Comparison of ENCODE assay signal across 17 cellular contexts in the genomic region with DNA sequence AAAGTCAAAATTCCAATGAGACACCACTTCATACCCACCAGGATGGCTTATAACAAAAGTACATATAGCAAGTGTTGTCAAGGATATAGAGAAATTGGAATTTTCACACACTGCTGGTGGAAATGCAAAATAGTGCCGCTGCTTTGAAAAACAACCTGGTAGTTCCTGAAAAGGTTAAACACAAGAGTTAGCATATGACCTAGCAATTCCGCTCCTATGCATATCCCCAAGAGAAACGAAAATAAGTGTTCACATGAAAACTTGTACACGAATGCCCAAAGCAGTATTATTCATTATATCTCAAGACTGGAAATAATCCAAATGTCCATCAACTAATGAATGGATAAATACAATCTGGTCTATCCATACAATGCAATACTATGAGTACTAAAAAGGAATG. TPM values are rescaled to one million over a fixed set of nuclear protein-coding genes. Genes with fewer than 3 reads are reported as not detected.
DNase-seq lines count a peak whose midpoint lies in the region; ATAC-seq and TF ChIP-seq lines count a peak whose summit lies in the region.
"Had no signal": no experiment of that assay in that cellular context is flagged by ENCODE, and none has a peak within 500 bp of the region (broad histone marks: within the 10 kb centered on the region; RNA-seq: fewer than 3 reads in every experiment).

No MANE protein-coding gene starts in this region.

- H4K20me1 ChIP-seq in neural progenitor cell (ENCODE audit: low read depth), result no peaks in the 10 kb centered on the region

- H3K27ac Mint-ChIP-seq in endodermal cell (no peak overlapping the region), neural progenitor cell (no peak overlapping the region)
- H3K27ac Mint-ChIP-seq: CD4-positive, alpha-beta T cell; CD8-positive, alpha-beta T cell had no signal

- no peak overlapping the region for H2AFZ ChIP-seq in neural progenitor cell (replicated peaks)

- H3K4me3 Mint-ChIP-seq in endodermal cell (no peak overlapping the region), neural progenitor cell (no peak overlapping the region)
- H3K4me3 Mint-ChIP-seq: CD4-positive, alpha-beta T cell; CD8-positive, alpha-beta T cell had no signal

- H3K9ac ChIP-seq in endodermal cell (ENCODE audit: extremely low read depth, low read length, poor library complexity, severe bottlenecking) (no peak overlapping the region), neural progenitor cell (no peak overlapping the region)
- H3K9ac ChIP-seq: BLaER1 treated with 17β-estradiol and CSF1 and Interleukin-3, amounts not matched to agents 10 nM and 100 nM had no signal

- H3K4me1 Mint-ChIP-seq in endodermal cell (no peaks in the 10 kb centered on the region), neural progenitor cell (no peaks in the 10 kb centered on the region)

- H3K4me3 ChIP-seq in HEK293 (ENCODE audit: low read depth, low read length), result no peak overlapping the region
- peak overlapping the region; percentile 53 for H3K4me3 ChIP-seq in endodermal cell (ENCODE audit: low read length)
- peak overlapping the region; percentile 3 for H3K4me3 ChIP-seq in neural progenitor cell
- H3K4me3 ChIP-seq in BE2C (ENCODE audit: low read depth, low read length), result no peak overlapping the region
- H3K4me3 ChIP-seq: BLaER1 treated with 17β-estradiol and CSF1 and Interleukin-3, amounts not matched to agents 10 nM and 100 nM had no signal

- H3K4me1 ChIP-seq in HEK293 (ENCODE audit: control insufficient read depth, insufficient read depth, low read length) (no peaks in the 10 kb centered on the region), endodermal cell (ENCODE audit: control insufficient read depth, insufficient read depth, low read length) (no peaks in the 10 kb centered on the region), neural progenitor cell (no peaks in the 10 kb centered on the region), BE2C (no peaks in the 10 kb centered on the region)
- H3K4me1 ChIP-seq: Caco-2 had no signal

- POLR2A ChIA-PET in HEK293 (lab: Yijun Ruan, JAX), result no interaction called here

- WGBS in endodermal cell (ENCODE audit: insufficient coverage in 1 of 2, insufficient read length in 1 of 2), 2 experiments, result 93 to 95% methylated on average over 3 to 4 of the region's 4 CpGs

- peaks cover 40% of the 10 kb centered on the region in 2 experiments; a peak in 2 of 3 replicates for H3K36me3 ChIP-seq in HEK293 (ENCODE audit: control insufficient read depth in 2 of 2, insufficient read depth in 1 of 2, low read length in 2 of 2)
- peaks cover 72% of the 10 kb centered on the region for H3K36me3 ChIP-seq in endodermal cell (ENCODE audit: control insufficient read depth, insufficient read depth, low read length)
- peaks cover 15% of the 10 kb centered on the region for H3K36me3 ChIP-seq in neural progenitor cell
- peaks cover 25% of the 10 kb centered on the region for H3K36me3 ChIP-seq in BE2C

- peaks cover 4% of the 10 kb centered on the region for H3F3A ChIP-seq in neural progenitor cell (ENCODE audit: low read depth)

- no peak for TF ChIP-seq CTCF in HEK293 (tag by site-specific recombination; IDR thresholded peaks at IDR 0.05)
- TF ChIP-seq CTCF in endodermal cell (conservative IDR thresholded peaks at IDR 0.05), result no peak
- no peak for TF ChIP-seq CTCF in neural progenitor cell (IDR thresholded peaks at IDR 0.05)
- no peak for TF ChIP-seq CTCF in BE2C (IDR thresholded peaks at IDR 0.05; ENCODE audit: low read depth, low read length)

- no peak for ATAC-seq in HG02798 (IDR thresholded peaks at IDR 0.05; ENCODE audit: poor library complexity, unreplicated experiment)
- ATAC-seq in HG02763 (IDR thresholded peaks at IDR 0.05; ENCODE audit: unreplicated experiment), result no peak
- ATAC-seq: CD8-positive, alpha-beta T cell had no signal

- H3K4me2 ChIP-seq in neural progenitor cell, result no peak overlapping the region
- H3K4me2 ChIP-seq: BLaER1 treated with 17β-estradiol and CSF1 and Interleukin-3, amounts not matched to agents 10 nM and 100 nM had no signal

- H3K9me3 ChIP-seq in HEK293 (ENCODE audit: control insufficient read depth, insufficient read depth, low read depth, low read length) (peaks cover 3% of the 10 kb centered on the region; the same call in 1 of the 2 replicates), endodermal cell (ENCODE audit: control insufficient read depth, low read length) (peaks cover 46% of the 10 kb centered on the region), neural progenitor cell (ENCODE audit: low read depth) (no peaks in the 10 kb centered on the region), BE2C (no peaks in the 10 kb centered on the region)

- CTCF ChIA-PET in HEK293 (lab: Yijun Ruan, JAX), result no interaction called here

- H3K36me3 Mint-ChIP-seq in endodermal cell (ENCODE audit: low read depth), result peaks cover 80% of the 10 kb centered on the region
- peaks cover 55% of the 10 kb centered on the region for H3K36me3 Mint-ChIP-seq in neural progenitor cell

- DNase-seq in endodermal cell (no peak), neural progenitor cell (ENCODE audit: low spot score) (no peak), NCI-H748 treated with DMSO at 0.1 percent for 48 hours (lab: John Stamatoyannopoulos, UW) (no peak), BE2C (no peak)
- DNase-seq: 8988T; ACHN; Caco-2; Calu3; CD4-positive, alpha-beta T cell; CD8-positive, alpha-beta T cell; DMS79 treated with DMSO at 0.1 percent for 48 hours; GF-D8 had no signal

- H3K9me3 Mint-ChIP-seq in endodermal cell (peaks cover 44% of the 10 kb centered on the region), neural progenitor cell (peaks cover 41% of the 10 kb centered on the region)
- H3K9me3 Mint-ChIP-seq: CD4-positive, alpha-beta T cell had no signal

- peaks cover 71% of the 10 kb centered on the region for H3K79me2 ChIP-seq in neural progenitor cell (ENCODE audit: low read depth)

- H3K27me3 Mint-ChIP-seq in endodermal cell (ENCODE audit: insufficient read depth), result no peaks in the 10 kb centered on the region
- peaks cover 2% of the 10 kb centered on the region for H3K27me3 Mint-ChIP-seq in neural progenitor cell (ENCODE audit: insufficient read depth, low read depth)
- H3K27me3 Mint-ChIP-seq: CD4-positive, alpha-beta T cell had no signal

- H3K27ac ChIP-seq in HEK293 (ENCODE audit: extremely low read depth, low read depth, low read length) (no peak overlapping the region), endodermal cell (ENCODE audit: low read depth, low read length) (no peak overlapping the region), neural progenitor cell (no peak overlapping the region)
- H3K27ac ChIP-seq: BLaER1 treated with 17β-estradiol and CSF1 and Interleukin-3, amounts not matched to agents 10 nM and 100 nM; C4-2B had no signal

- H3K27me3 ChIP-seq in endodermal cell (ENCODE audit: control insufficient read depth, insufficient read depth, low read length, poor library complexity, severe bottlenecking) (no peaks in the 10 kb centered on the region), neural progenitor cell (no peaks in the 10 kb centered on the region), BE2C (no peaks in the 10 kb centered on the region)
- H3K27me3 ChIP-seq: BLaER1 treated with 17β-estradiol and CSF1 and Interleukin-3, amounts not matched to agents 10 nM and 100 nM had no signal

TF ChIP-seq in HEK293, 187 proteins besides CTCF, POLR2A, EP300 and RAD21:
- TF ChIP-seq GLI4 (tag by site-specific recombination; IDR thresholded peaks at IDR 0.05) (no peak), ZNF140 (tag by site-specific recombination; IDR thresholded peaks at IDR 0.05) (peak; percentile 99)

RNA-seq across cellular contexts. Expression of a gene that starts 14.8 kb away (rescaled TPM):
- 10 to 100 TPM; 56.3 to 63.3 TPM for total RNA-seq in endodermal cell
- 22.8 TPM for polyA plus RNA-seq in endodermal cell (2013, experiment 1 of 2)
- 21.8 TPM for polyA plus RNA-seq in endodermal cell (2013, experiment 2 of 2)
- 34.8 and 44.8 TPM in 2 replicates for total RNA-seq in neural progenitor cell (ENCODE audit: low replicate concordance)
- polyA plus RNA-seq in BE2C (2012; ENCODE audit: insufficient read depth, insufficient read length, low read depth), result 7.1 TPM

RNA-seq across cellular contexts. Expression of a gene that starts 33.9 kb away (rescaled TPM):
- 10 to 100 TPM; 36.5 to 55.7 TPM for total RNA-seq in endodermal cell
- polyA plus RNA-seq in endodermal cell (2013, experiment 1 of 2), result 63.2 TPM
- 71.0 TPM for polyA plus RNA-seq in endodermal cell (2013, experiment 2 of 2)
- total RNA-seq in neural progenitor cell (ENCODE audit: low replicate concordance), result 80.2 and 128 TPM in 2 replicates
- polyA plus RNA-seq in BE2C (2012; ENCODE audit: insufficient read depth, insufficient read length, low read depth), result 2.9 TPM

Comparison
In these comparisons a context has a peak if more than half of its experiments do, and no peak if none do; other contexts are left out.
1. H3K4me3 ChIP-seq: peak in endodermal cell (single experiment) and neural progenitor cell (single experiment); none in HEK293 (single experiment) and BE2C (single experiment).